9 cellular contexts compared by ENCODE assay signal in genomic region chr1:6603851-6604558, GRCh38. TPM values are rescaled to one million over a fixed set of nuclear protein-coding genes. Genes with fewer than 3 reads are reported as not detected.
DNase-seq lines count a peak whose midpoint lies in the region; ATAC-seq, FAIRE-seq and TF ChIP-seq lines count a peak whose summit lies in the region.
"Had no signal": no experiment of that assay in that cellular context is flagged by ENCODE, and none has a peak within 500 bp of the region (broad histone marks: within the 10 kb centered on the region; RNA-seq: fewer than 3 reads in every experiment).

No MANE protein-coding gene starts in this region.

- in situ Hi-C loops in Panc1 (cut with HindIII; ENCODE audit: low pct_unique_long_range_greater_than_20kb, low sequenced_read_pairs) = no loop called here
- in situ Hi-C loops in HepG2 (cut with HindIII; ENCODE audit: extremely low pct_ligation_motif_present, low pct_unique_long_range_greater_than_20kb) = no loop called here

- peak; percentile 98 for FAIRE-seq in HepG2 (lab: Jason Lieb, UNC)

- TF ChIP-seq CTCF in Panc1 (IDR thresholded peaks at IDR 0.05) = no peak
- TF ChIP-seq CTCF in coronary artery (IDR thresholded peaks at IDR 0.05) = no peak
- TF ChIP-seq CTCF in HepG2 (CRISPR knock-in tag; IDR thresholded peaks at IDR 0.05) = no peak
- no peak for TF ChIP-seq CTCF in stomach (IDR thresholded peaks at IDR 0.05)

- POLR2A ChIA-PET in Panc1 (lab: Charles Lee) = no interaction called here
- POLR2A ChIA-PET in HepG2 (lab: Yijun Ruan, JAX) = interaction anchor here (0.6 to 7.1 kb wide), 15 partner anchors 8 to 194 kb away, joined by 3 to 113 read pairs (median 4); partner anchors contain the start of genes CAMTA1, NOL9, PHF13 and TAS1R1

- H3K9ac ChIP-seq in HepG2 (ENCODE audit: insufficient read depth, low read depth, low read length) = peak overlapping the region; percentile 97

- H4K20me1 ChIP-seq in HepG2 (ENCODE audit: insufficient read depth, low read length) = peaks cover 23% of the 10 kb centered on the region

- peaks cover 19% of the 10 kb centered on the region for H3K4me1 ChIP-seq in Panc1 (ENCODE audit: control insufficient read depth, insufficient read depth, low read length)
- peaks cover 38% of the 10 kb centered on the region for H3K4me1 ChIP-seq in HepG2 (ENCODE audit: insufficient read depth, low read length)
- peaks cover 41 to 47% (median 44%) of the 10 kb centered on the region in 4 donors for H3K4me1 ChIP-seq in stomach

- H3K9me3 ChIP-seq in Panc1 (ENCODE audit: control insufficient read depth, insufficient read depth, low read depth, low read length) (no peaks in the 10 kb centered on the region), HepG2 (ENCODE audit: low read length) (no peaks in the 10 kb centered on the region), stomach (no peaks in the 10 kb centered on the region)

- BruUV-seq in Panc1 (replicated peaks; lab: Mats Ljungman, UMichigan) = no TSS peak
- TSS peak; percentile 60 for BruUV-seq in HepG2 (replicated peaks; lab: Mats Ljungman, UMichigan)

- peak in 1 of 2 experiments; percentile 53; a peak in 2 of 4 replicates for TF ChIP-seq EP300 in HepG2 (IDR thresholded peaks at IDR 0.05; ENCODE audit: low read depth in 2 of 2, low read length in 2 of 2)
- peak; percentile 29; the same call in 1 of the 2 replicates for TF ChIP-seq EP300 in HepG2 (CRISPR knock-in tag; IDR thresholded peaks at IDR 0.05; ENCODE audit: borderline replicate concordance)
- TF ChIP-seq EP300 in stomach (IDR thresholded peaks at IDR 0.05) = peak; percentile 2

- H3K27me3 ChIP-seq in Panc1 (ENCODE audit: control insufficient read depth, insufficient read depth, low read length) (no peaks in the 10 kb centered on the region), HepG2 (ENCODE audit: control insufficient read depth in 1 of 2, insufficient read depth in 2 of 2, low read length in 2 of 2) (no peaks in the 10 kb centered on the region; a peak in 1 of 5 replicates), stomach (no peaks in the 10 kb centered on the region)

- WGBS in HepG2 (ENCODE audit: low lambda C conversion rate) = 0% methylated on average over 16 of the region's 19 CpGs
- WGBS in stomach, 5 donors = 14 to 29% (median 19%) methylated on average over 19 of the region's 19 CpGs

- no peaks in the 10 kb centered on the region; the same call in 1 of the 2 replicates for H3K36me3 ChIP-seq in Panc1 (ENCODE audit: control insufficient read depth, insufficient read depth, low read length)
- H3K36me3 ChIP-seq in HepG2 (replicated peaks in 1 of 2; ENCODE audit: control insufficient read depth in 1 of 2, insufficient read depth in 2 of 2, low read length in 2 of 2) = peaks cover 2 to 7% of the 10 kb centered on the region in 2 experiments; a peak in 3 of 5 replicates
- peaks cover 2 to 8% (median 4%) of the 10 kb centered on the region in 4 donors for H3K36me3 ChIP-seq in stomach

- peak overlapping the region; percentile 97 for H3K27ac ChIP-seq in Panc1 (ENCODE audit: low read length)
- peak overlapping the region; percentile 90 to 98 for H3K27ac ChIP-seq in coronary artery
- H3K27ac ChIP-seq in HepG2 (ENCODE audit: extremely low read length, insufficient read depth, low read length) = peak overlapping the region; percentile 100
- peak overlapping the region; percentile 98 to 100 (median 100) for H3K27ac ChIP-seq in stomach

- ATAC-seq in Panc1 = no peak
- ATAC-seq in HepG2 = peak; percentile 67
- no peak for ATAC-seq in GM18498 (IDR thresholded peaks at IDR 0.05; ENCODE audit: unreplicated experiment)
- no peak for ATAC-seq in GM18868 (IDR thresholded peaks at IDR 0.05; ENCODE audit: unreplicated experiment)
- ATAC-seq in HG03280 (IDR thresholded peaks at IDR 0.05; ENCODE audit: unreplicated experiment) = no peak

- H3K79me2 ChIP-seq in HepG2 (ENCODE audit: insufficient read depth, low read length) = peaks cover 34% of the 10 kb centered on the region

- H2AFZ ChIP-seq in HepG2 (ENCODE audit: low read length) = no peak overlapping the region

- no peak for TF ChIP-seq RAD21 in HepG2 (CRISPR knock-in tag; IDR thresholded peaks at IDR 0.05)

- peak in 1 of 2 experiments; percentile 92; a peak in 2 of 4 replicates for TF ChIP-seq POLR2A in HepG2 (IDR thresholded peaks at IDR 0.05; ENCODE audit: insufficient read depth in 1 of 2, low read depth in 2 of 2, low read length in 2 of 2)
- TF ChIP-seq POLR2A in stomach (IDR thresholded peaks at IDR 0.05) = no peak

- CTCF ChIA-PET in Panc1 (lab: Charles Lee) = interaction anchor here (1.0 kb wide), 1 partner anchor 8 kb away, joined by 3 read pairs; no protein-coding TSS in a partner anchor
- CTCF ChIA-PET in HepG2 (lab: Yijun Ruan, JAX; ENCODE audit: low intra/inter-chr PET ratio, low total read pairs) = no interaction called here

- intact Hi-C loops in Panc1 (cut with micrococcal nuclease; ENCODE audit: unreplicated experiment) = no loop called here
- intact Hi-C loops in HepG2 (cut with micrococcal nuclease; ENCODE audit: unreplicated experiment) = loop anchor here (1.0 kb wide), 1 partner anchor 9 kb away; the partner anchor contains the start of gene PHF13
- intact Hi-C loops in stomach (cut with DNase I; ENCODE audit: low total_unique reads) = no loop called here

- DNase-seq in Daoy (ENCODE audit: low read depth) = peak; percentile 71
- DNase-seq in Panc1 (ENCODE audit: low read depth, low spot score) = no peak
- DNase-seq in coronary artery (ENCODE audit: low spot score) = peak; percentile 96
- peak; percentile 97 for DNase-seq in HepG2 (ENCODE audit: low spot score)
- peak; percentile 84 for DNase-seq in stomach

- H3K4me2 ChIP-seq in HepG2 (ENCODE audit: low read depth, low read length) = peak overlapping the region; percentile 98

- H3K4me3 ChIP-seq in Panc1 (ENCODE audit: low read depth in 2 of 2, low read length in 2 of 2) (peak overlapping the region; percentile 54 to 61), coronary artery (peak overlapping the region; percentile 96), HepG2 (replicated peaks in 1 of 3; ENCODE audit: insufficient read depth in 1 of 3, low read depth in 2 of 3, low read length in 3 of 3) (peak overlapping the region; percentile 66 to 92 (median 78)), stomach (peak overlapping the region; percentile 77 to 98 (median 83))

RNA-seq across cellular contexts. Expression of gene KLHL21, which starts 1.3 kb away (rescaled TPM):
- total RNA-seq in Daoy (2014; rRNA removed; shearing (Covaris generic)) = 48.2 and 48.7 TPM in 2 replicates
- 35.9 TPM for total RNA-seq in Panc1 (2021; ENCODE audit: unreplicated experiment)
- polyA plus RNA-seq in Panc1 (2012; ENCODE audit: insufficient read length) = 43.9 TPM
- 20.9 and 25.0 TPM in 2 replicates for total RNA-seq in HepG2 (2016; rRNA removed; fragmentation: Illumina TruSeq; extraction: Trizol)
- total RNA-seq in HepG2 (2016; cell fraction: cytosol; rRNA removed; fragmentation: Illumina TruSeq; extraction: Trizol; ENCODE audit: low read depth) = 4.1 and 5.1 TPM in 2 replicates
- 16.6 and 24.3 TPM in 2 replicates for total RNA-seq in HepG2 (2016; cell fraction: insoluble cytoplasmic fraction; rRNA removed; fragmentation: Illumina TruSeq; extraction: Trizol)
- total RNA-seq in HepG2 (2016; cell fraction: membrane; rRNA removed; fragmentation: Illumina TruSeq; extraction: Trizol) = 11.5 and 11.6 TPM in 2 replicates
- 22.1 and 26.1 TPM in 2 replicates for total RNA-seq in HepG2 (2016; cell fraction: nucleus; rRNA removed; fragmentation: Illumina TruSeq; extraction: Trizol)
- polyA plus RNA-seq in HepG2 (2011; rRNA removed) = 14.8 and 19.9 TPM in 2 replicates
- 10.9 and 14.4 TPM in 2 replicates for polyA plus RNA-seq in HepG2 (2011; cell fraction: cytosol; rRNA removed)
- 95.0 and 99.0 TPM in 2 replicates for polyA plus RNA-seq in HepG2 (2011; cell fraction: nucleus; rRNA removed)
- polyA plus RNA-seq in HepG2 (2012) = 13.7 and 34.6 TPM in 2 replicates
- polyA plus RNA-seq in HepG2 (2016; cell fraction: cytosol; fragmentation: Illumina TruSeq; extraction: Trizol; ENCODE audit: low read depth) = 2.2 and 2.8 TPM in 2 replicates
- polyA plus RNA-seq in HepG2 (2016; cell fraction: insoluble cytoplasmic fraction; fragmentation: Illumina TruSeq; extraction: Trizol; ENCODE audit: low read depth) = 14.0 and 18.0 TPM in 2 replicates
- 4.8 and 5.2 TPM in 2 replicates for polyA plus RNA-seq in HepG2 (2016; cell fraction: membrane; fragmentation: Illumina TruSeq; extraction: Trizol; ENCODE audit: low read depth)
- 41.5 and 42.6 TPM in 2 replicates for polyA plus RNA-seq in HepG2 (2016; cell fraction: nucleus; fragmentation: Illumina TruSeq; extraction: Trizol; ENCODE audit: insufficient read depth, low read depth)
- polyA minus RNA-seq in HepG2 (2011; rRNA and poly(A)+ RNA removed; ENCODE audit: low replicate concordance) = 28.3 and 69.9 TPM in 2 replicates
- 21.0 and 26.5 TPM in 2 replicates for polyA minus RNA-seq in HepG2 (2011; cell fraction: cytosol; rRNA and poly(A)+ RNA removed)
- 34.2 and 40.8 TPM in 2 replicates for polyA minus RNA-seq in HepG2 (2011; cell fraction: nucleus; rRNA and poly(A)+ RNA removed)
- total RNA-seq in stomach = 10 to 100 TPM; 13.0 to 59.8 (median 34.5) TPM
- polyA plus RNA-seq in stomach = 10 to 100 TPM in 1 of 3 donors, 1 to 10 TPM in 2; 9.2 to 15.4 (median 9.8) TPM

RNA-seq across cellular contexts. Expression of gene PHF13, which starts 9.5 kb away (rescaled TPM):
- 13.6 and 17.0 TPM in 2 replicates for total RNA-seq in Daoy (2014; rRNA removed; shearing (Covaris generic))
- total RNA-seq in Panc1 (2021; ENCODE audit: unreplicated experiment) (41.8 TPM), HepG2 (2016; rRNA removed; fragmentation: Illumina TruSeq; extraction: Trizol) (7.4 and 8.4 TPM in 2 replicates), stomach (10 to 100 TPM in 2 of 5 donors, 1 to 10 TPM in 3; 2.7 to 16.9 (median 7.5) TPM)
- 24.0 TPM for polyA plus RNA-seq in Panc1 (2012; ENCODE audit: insufficient read length)
- 1.8 TPM in 2 replicates for total RNA-seq in HepG2 (2016; cell fraction: cytosol; rRNA removed; fragmentation: Illumina TruSeq; extraction: Trizol; ENCODE audit: low read depth)
- 7.7 and 8.2 TPM in 2 replicates for total RNA-seq in HepG2 (2016; cell fraction: insoluble cytoplasmic fraction; rRNA removed; fragmentation: Illumina TruSeq; extraction: Trizol)
- 5.3 and 5.8 TPM in 2 replicates for total RNA-seq in HepG2 (2016; cell fraction: membrane; rRNA removed; fragmentation: Illumina TruSeq; extraction: Trizol)
- total RNA-seq in HepG2 (2016; cell fraction: nucleus; rRNA removed; fragmentation: Illumina TruSeq; extraction: Trizol) = 8.5 and 10.6 TPM in 2 replicates
- polyA plus RNA-seq in HepG2 (2011; rRNA removed) (4.7 and 6.1 TPM in 2 replicates), stomach (1 to 10 TPM; 4.5 to 6.7 (median 5.7) TPM)
- 3.7 and 4.9 TPM in 2 replicates for polyA plus RNA-seq in HepG2 (2011; cell fraction: cytosol; rRNA removed)
- 9.9 and 12.6 TPM in 2 replicates for polyA plus RNA-seq in HepG2 (2011; cell fraction: nucleus; rRNA removed)
- 15.6 and 16.1 TPM in 2 replicates for polyA plus RNA-seq in HepG2 (2012)
- 0.83 and 0.97 TPM in 2 replicates for polyA plus RNA-seq in HepG2 (2016; cell fraction: cytosol; fragmentation: Illumina TruSeq; extraction: Trizol; ENCODE audit: low read depth)
- 9.5 and 10.6 TPM in 2 replicates for polyA plus RNA-seq in HepG2 (2016; cell fraction: insoluble cytoplasmic fraction; fragmentation: Illumina TruSeq; extraction: Trizol; ENCODE audit: low read depth)
- 2.9 and 3.0 TPM in 2 replicates for polyA plus RNA-seq in HepG2 (2016; cell fraction: membrane; fragmentation: Illumina TruSeq; extraction: Trizol; ENCODE audit: low read depth)
- polyA plus RNA-seq in HepG2 (2016; cell fraction: nucleus; fragmentation: Illumina TruSeq; extraction: Trizol; ENCODE audit: insufficient read depth, low read depth) = 19.2 and 19.9 TPM in 2 replicates
- 2.6 and 5.3 TPM in 2 replicates for polyA minus RNA-seq in HepG2 (2011; rRNA and poly(A)+ RNA removed; ENCODE audit: low replicate concordance)
- polyA minus RNA-seq in HepG2 (2011; cell fraction: cytosol; rRNA and poly(A)+ RNA removed) = 4.9 and 7.5 TPM in 2 replicates
- 4.2 and 4.7 TPM in 2 replicates for polyA minus RNA-seq in HepG2 (2011; cell fraction: nucleus; rRNA and poly(A)+ RNA removed)

RNA-seq across cellular contexts. Expression of gene THAP3, which starts 20.7 kb away (rescaled TPM):
- 14.9 and 27.2 TPM in 2 replicates for total RNA-seq in Daoy (2014; rRNA removed; shearing (Covaris generic))
- total RNA-seq in Panc1 (2021; ENCODE audit: unreplicated experiment) (24.9 TPM), HepG2 (2016; rRNA removed; fragmentation: Illumina TruSeq; extraction: Trizol) (14.9 and 15.0 TPM in 2 replicates), stomach (100 to 1,000 TPM in 1 of 5 donors, 10 to 100 TPM in 2, 1 to 10 TPM in 2; 5.8 to 116 (median 10.4) TPM)
- 35.1 TPM for polyA plus RNA-seq in Panc1 (2012; ENCODE audit: insufficient read length)
- total RNA-seq in HepG2 (2016; cell fraction: cytosol; rRNA removed; fragmentation: Illumina TruSeq; extraction: Trizol; ENCODE audit: low read depth) = 9.0 and 9.7 TPM in 2 replicates
- 15.7 and 15.9 TPM in 2 replicates for total RNA-seq in HepG2 (2016; cell fraction: insoluble cytoplasmic fraction; rRNA removed; fragmentation: Illumina TruSeq; extraction: Trizol)
- total RNA-seq in HepG2 (2016; cell fraction: membrane; rRNA removed; fragmentation: Illumina TruSeq; extraction: Trizol) = 12.2 and 13.1 TPM in 2 replicates
- 12.6 and 13.1 TPM in 2 replicates for total RNA-seq in HepG2 (2016; cell fraction: nucleus; rRNA removed; fragmentation: Illumina TruSeq; extraction: Trizol)
- polyA plus RNA-seq in HepG2 (2011; rRNA removed) (10.3 and 12.1 TPM in 2 replicates), stomach (10 to 100 TPM; 17.9 to 27.6 (median 26.6) TPM)
- 7.0 and 10.7 TPM in 2 replicates for polyA plus RNA-seq in HepG2 (2011; cell fraction: cytosol; rRNA removed)
- polyA plus RNA-seq in HepG2 (2011; cell fraction: nucleus; rRNA removed) = 24.3 and 30.1 TPM in 2 replicates
- 8.1 and 8.4 TPM in 2 replicates for polyA plus RNA-seq in HepG2 (2012)
- polyA plus RNA-seq in HepG2 (2016; cell fraction: cytosol; fragmentation: Illumina TruSeq; extraction: Trizol; ENCODE audit: low read depth) = 4.4 and 4.8 TPM in 2 replicates
- 11.7 and 12.3 TPM in 2 replicates for polyA plus RNA-seq in HepG2 (2016; cell fraction: insoluble cytoplasmic fraction; fragmentation: Illumina TruSeq; extraction: Trizol; ENCODE audit: low read depth)
- 5.1 and 6.0 TPM in 2 replicates for polyA plus RNA-seq in HepG2 (2016; cell fraction: membrane; fragmentation: Illumina TruSeq; extraction: Trizol; ENCODE audit: low read depth)
- 24.7 and 27.0 TPM in 2 replicates for polyA plus RNA-seq in HepG2 (2016; cell fraction: nucleus; fragmentation: Illumina TruSeq; extraction: Trizol; ENCODE audit: insufficient read depth, low read depth)
- 17.1 and 18.0 TPM in 2 replicates for polyA minus RNA-seq in HepG2 (2011; rRNA and poly(A)+ RNA removed; ENCODE audit: low replicate concordance)
- polyA minus RNA-seq in HepG2 (2011; cell fraction: cytosol; rRNA and poly(A)+ RNA removed) = 3.2 and 4.4 TPM in 2 replicates
- polyA minus RNA-seq in HepG2 (2011; cell fraction: nucleus; rRNA and poly(A)+ RNA removed) = 8.4 and 9.4 TPM in 2 replicates

RNA-seq across cellular contexts. Expression of gene ZBTB48, which starts 24.2 kb away (rescaled TPM):
- total RNA-seq in Daoy (2014; rRNA removed; shearing (Covaris generic)) = 18.9 and 19.7 TPM in 2 replicates
- total RNA-seq in Panc1 (2021; ENCODE audit: unreplicated experiment) (40.7 TPM), HepG2 (2016; rRNA removed; fragmentation: Illumina TruSeq; extraction: Trizol) (13.8 and 17.1 TPM in 2 replicates), stomach (100 to 1,000 TPM in 1 of 5 donors, 10 to 100 TPM in 4; 22.6 to 139 (median 25.7) TPM)
- polyA plus RNA-seq in Panc1 (2012; ENCODE audit: insufficient read length) = 41.3 TPM
- 5.0 and 5.2 TPM in 2 replicates for total RNA-seq in HepG2 (2016; cell fraction: cytosol; rRNA removed; fragmentation: Illumina TruSeq; extraction: Trizol; ENCODE audit: low read depth)
- 8.3 and 21.5 TPM in 2 replicates for total RNA-seq in HepG2 (2016; cell fraction: insoluble cytoplasmic fraction; rRNA removed; fragmentation: Illumina TruSeq; extraction: Trizol)
- total RNA-seq in HepG2 (2016; cell fraction: membrane; rRNA removed; fragmentation: Illumina TruSeq; extraction: Trizol) = 5.7 and 8.8 TPM in 2 replicates
- 17.3 and 20.3 TPM in 2 replicates for total RNA-seq in HepG2 (2016; cell fraction: nucleus; rRNA removed; fragmentation: Illumina TruSeq; extraction: Trizol)
- polyA plus RNA-seq in HepG2 (2011; rRNA removed) (13.0 and 18.1 TPM in 2 replicates), stomach (10 to 100 TPM; 34.8 to 64.4 (median 61.3) TPM)
- 10.2 and 13.3 TPM in 2 replicates for polyA plus RNA-seq in HepG2 (2011; cell fraction: cytosol; rRNA removed)
- 62.4 and 69.3 TPM in 2 replicates for polyA plus RNA-seq in HepG2 (2011; cell fraction: nucleus; rRNA removed)
- polyA plus RNA-seq in HepG2 (2012) = 9.9 and 13.5 TPM in 2 replicates
- 3.7 and 4.2 TPM in 2 replicates for polyA plus RNA-seq in HepG2 (2016; cell fraction: cytosol; fragmentation: Illumina TruSeq; extraction: Trizol; ENCODE audit: low read depth)
- polyA plus RNA-seq in HepG2 (2016; cell fraction: insoluble cytoplasmic fraction; fragmentation: Illumina TruSeq; extraction: Trizol; ENCODE audit: low read depth) = 7.6 TPM in 2 replicates
- 5.0 and 5.6 TPM in 2 replicates for polyA plus RNA-seq in HepG2 (2016; cell fraction: membrane; fragmentation: Illumina TruSeq; extraction: Trizol; ENCODE audit: low read depth)
- polyA plus RNA-seq in HepG2 (2016; cell fraction: nucleus; fragmentation: Illumina TruSeq; extraction: Trizol; ENCODE audit: insufficient read depth, low read depth) = 44.7 and 51.5 TPM in 2 replicates
- polyA minus RNA-seq in HepG2 (2011; rRNA and poly(A)+ RNA removed; ENCODE audit: low replicate concordance) = 30.6 and 46.1 TPM in 2 replicates
- polyA minus RNA-seq in HepG2 (2011; cell fraction: cytosol; rRNA and poly(A)+ RNA removed) = 4.3 and 8.8 TPM in 2 replicates
- 18.5 and 19.6 TPM in 2 replicates for polyA minus RNA-seq in HepG2 (2011; cell fraction: nucleus; rRNA and poly(A)+ RNA removed)

RNA-seq across cellular contexts. Expression of gene TAS1R1, which starts 48.9 kb away (rescaled TPM):
- not detected in 2 replicates for total RNA-seq in Daoy (2014; rRNA removed; shearing (Covaris generic))
- not detected for total RNA-seq in Panc1 (2021; ENCODE audit: unreplicated experiment)
- polyA plus RNA-seq in Panc1 (2012; ENCODE audit: insufficient read length) = not detected
- total RNA-seq in HepG2 (2016; rRNA removed; fragmentation: Illumina TruSeq; extraction: Trizol) = 0.98 and 1.4 TPM in 2 replicates
- 0.26 and 0.30 TPM in 2 replicates for total RNA-seq in HepG2 (2016; cell fraction: cytosol; rRNA removed; fragmentation: Illumina TruSeq; extraction: Trizol; ENCODE audit: low read depth)
- 1.4 and 1.7 TPM in 2 replicates for total RNA-seq in HepG2 (2016; cell fraction: insoluble cytoplasmic fraction; rRNA removed; fragmentation: Illumina TruSeq; extraction: Trizol)
- 1.1 and 2.0 TPM in 2 replicates for total RNA-seq in HepG2 (2016; cell fraction: membrane; rRNA removed; fragmentation: Illumina TruSeq; extraction: Trizol)
- total RNA-seq in HepG2 (2016; cell fraction: nucleus; rRNA removed; fragmentation: Illumina TruSeq; extraction: Trizol) = 1.1 TPM in 2 replicates
- 1.6 and 1.9 TPM in 2 replicates for polyA plus RNA-seq in HepG2 (2011; rRNA removed)
- 1.8 and 2.4 TPM in 2 replicates for polyA plus RNA-seq in HepG2 (2011; cell fraction: cytosol; rRNA removed)
- 0.93 and 1.9 TPM in 2 replicates for polyA plus RNA-seq in HepG2 (2011; cell fraction: nucleus; rRNA removed)
- polyA plus RNA-seq in HepG2 (2012) = 0.30 and 0.32 TPM in 2 replicates
- 0.71 and 0.72 TPM in 2 replicates for polyA plus RNA-seq in HepG2 (2016; cell fraction: cytosol; fragmentation: Illumina TruSeq; extraction: Trizol; ENCODE audit: low read depth)
- polyA plus RNA-seq in HepG2 (2016; cell fraction: insoluble cytoplasmic fraction; fragmentation: Illumina TruSeq; extraction: Trizol; ENCODE audit: low read depth) = 0.81 and 1.2 TPM in 2 replicates
- 1.2 TPM in 2 replicates for polyA plus RNA-seq in HepG2 (2016; cell fraction: membrane; fragmentation: Illumina TruSeq; extraction: Trizol; ENCODE audit: low read depth)
- 1.9 and 2.5 TPM in 2 replicates for polyA plus RNA-seq in HepG2 (2016; cell fraction: nucleus; fragmentation: Illumina TruSeq; extraction: Trizol; ENCODE audit: insufficient read depth, low read depth)
- 0.09 and 5.5 TPM in 2 replicates for polyA minus RNA-seq in HepG2 (2011; rRNA and poly(A)+ RNA removed; ENCODE audit: low replicate concordance)
- 0.79 and 1.3 TPM in 2 replicates for polyA minus RNA-seq in HepG2 (2011; cell fraction: cytosol; rRNA and poly(A)+ RNA removed)
- polyA minus RNA-seq in HepG2 (2011; cell fraction: nucleus; rRNA and poly(A)+ RNA removed) = 0.26 and 1.2 TPM in 2 replicates
- not detected for total RNA-seq in stomach
- under 1 TPM in 2 of 3 donors, not detected in 1; 0.08 to 0.12 TPM for polyA plus RNA-seq in stomach
- total RNA-seq: NCI-H460 had no signal
